In the genomic region with DNA sequence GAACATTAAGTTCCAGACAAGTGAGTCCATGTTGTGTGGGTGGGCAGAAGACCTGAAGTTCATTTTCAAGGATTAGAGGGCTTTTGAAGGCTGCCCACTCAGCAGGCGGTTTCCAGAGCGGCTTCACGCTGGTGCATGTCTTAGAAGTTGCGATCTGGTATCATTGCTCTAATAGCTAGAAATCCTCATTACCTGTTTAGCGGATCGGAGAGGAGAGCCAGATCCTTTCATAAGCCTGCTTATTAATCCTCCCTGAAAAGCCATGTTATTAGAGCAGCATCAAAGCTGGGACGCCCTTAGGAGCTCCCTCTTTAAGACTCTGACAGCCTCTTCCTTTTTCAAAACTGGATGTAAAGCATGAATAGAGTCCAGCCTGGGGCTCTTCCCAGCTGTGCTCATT, we compare ENCODE assay signal across 27 cellular contexts. TPM values are rescaled to one million over a fixed set of nuclear protein-coding genes. Genes with fewer than 3 reads are reported as not detected.
A peak's percentile ranks its signal among the peaks of the same experiment; 100 is the strongest.
DNase-seq lines count a peak whose midpoint lies in the region; ATAC-seq, FAIRE-seq and TF ChIP-seq lines count a peak whose summit lies in the region.
"Had no signal": no experiment of that assay in that cellular context is flagged by ENCODE, and none has a peak within 500 bp of the region (broad histone marks: within the 10 kb centered on the region; RNA-seq: fewer than 3 reads in every experiment).

No MANE protein-coding gene starts in this region.

- in situ Hi-C loops in GM12878 (cut with MboI) = no loop called here

- intact Hi-C loops in GM12878 (cut with micrococcal nuclease; ENCODE audit: unreplicated experiment) = no loop called here

- TF ChIP-seq CTCF in GM12878 (IDR thresholded peaks at IDR 0.05 in 2 of 3, conservative IDR thresholded peaks at IDR 0.05 in 1 of 3; ENCODE audit: control insufficient read depth in 2 of 3, extremely low read depth in 1 of 3, insufficient read depth in 1 of 3, low read depth in 3 of 3, low read length in 3 of 3) (no peak), gastroesophageal sphincter (IDR thresholded peaks at IDR 0.05) (no peak)

- RAD21 ChIA-PET in GM12878 (lab: Charles Lee; ENCODE audit: unreplicated experiment) = interaction anchor here (0.6 to 2.5 kb wide), 10 partner anchors 8 to 325 kb away, joined by 3 to 13 read pairs (median 4); no protein-coding TSS in a partner anchor

- no TSS peak for BruUV-seq in GM12878 (replicated peaks; lab: Mats Ljungman, UMichigan)

- peaks cover 3% of the 10 kb centered on the region in 2 donors for H3K36me3 Mint-ChIP-seq in stimulated activated naive B cell treated with anti-CD40 and anti-IgM and Interleukin-4, amounts not matched to agents 10 μg/mL and 1 μg/mL and 100 μg/mL, for 72 hours
- H3K36me3 Mint-ChIP-seq: type B pancreatic cell had no signal

- H3K9ac ChIP-seq in GM12878 (ENCODE audit: control insufficient read depth, insufficient read depth, low read length) = peak overlapping the region; percentile 12; the same call in 1 of the 2 replicates

- H3K79me2 ChIP-seq in GM12878 (ENCODE audit: control insufficient read depth, insufficient read depth, low read length) = peaks cover 15% of the 10 kb centered on the region

- H2AFZ ChIP-seq in GM12878 (ENCODE audit: control insufficient read depth, low read depth, low read length) = no peak overlapping the region

- SMC1A ChIA-PET in GM12878 (lab: Charles Lee; ENCODE audit: uncharacterized antibody, unreplicated experiment) = interaction anchor here (0.9 to 3.6 kb wide), 6 partner anchors 8 to 379 kb away, joined by 3 to 19 read pairs (median 10); no protein-coding TSS in a partner anchor

- no peaks in the 10 kb centered on the region for H4K20me1 ChIP-seq in GM12878 (ENCODE audit: control insufficient read depth, insufficient read depth)

- H3K27me3 Mint-ChIP-seq in stimulated activated naive B cell treated with anti-CD40 and anti-IgM and Interleukin-4, amounts not matched to agents 10 μg/mL and 1 μg/mL and 100 μg/mL, for 72 hours = no peaks in the 10 kb centered on the region

- peak; percentile 26 for DNase-seq in NCI-H1436 (lab: John Stamatoyannopoulos, UW)
- no peak for DNase-seq in NCI-H1436 treated with DMSO at 0.1 percent for 48 hours (lab: John Stamatoyannopoulos, UW)
- DNase-seq in NCI-H2227 treated with DMSO at 0.1 percent for 48 hours (lab: John Stamatoyannopoulos, UW) = peak; percentile 70
- no peak for DNase-seq in GM12878 (ENCODE audit: low read depth, low spot score)
- no peak for DNase-seq in stimulated activated naive B cell treated with anti-CD40 and anti-IgM and Interleukin-4, amounts not matched to agents 10 μg/mL and 1 μg/mL and 100 μg/mL, for 72 hours
- no peak for DNase-seq in AG08395 (ENCODE audit: low spot score)
- DNase-seq: activated CD8-positive, alpha-beta T cell treated with anti-CD3 and anti-CD28 coated beads, Interleukin-2, amount 10 ng/mL, durations not matched to agents 7 days and 5 days; activated T-cell treated with anti-CD3 and anti-CD28 coated beads, Interleukin-2, amount 50 U/mL, for 1 hour; adrenal gland; Calu3; cortex of kidney; GDM1; H9; mammary epithelial cell; NCI-H1930 had no signal

- H3K4me1 ChIP-seq in GM12878 (ENCODE audit: control insufficient read depth, insufficient read depth, low read length) (peaks cover 45% of the 10 kb centered on the region), gastroesophageal sphincter (no peaks in the 10 kb centered on the region)

- FAIRE-seq in GM12878 (lab: Jason Lieb, UNC) = no peak
- FAIRE-seq: endometrium had no signal

- no peak for TF ChIP-seq RAD21 in GM12878 (IDR thresholded peaks at IDR 0.05; ENCODE audit: insufficient read depth, low read depth, low read length)

- no peaks in the 10 kb centered on the region; a peak in 1 of 4 replicates for H3K27me3 ChIP-seq in GM12878 (replicated peaks in 1 of 2; ENCODE audit: control insufficient read depth in 2 of 2, insufficient read depth in 2 of 2, low read length in 1 of 2)
- peaks cover 49% of the 10 kb centered on the region for H3K27me3 ChIP-seq in gastroesophageal sphincter
- H3K27me3 ChIP-seq: right atrium auricular region had no signal

- CTCF ChIA-PET in GM12878 (lab: Yijun Ruan, JAX) = interaction anchor here (0.7 to 3.0 kb wide), 8 partner anchors 7 to 571 kb away, joined by 3 to 20 read pairs (median 4); no protein-coding TSS in a partner anchor

- POLR2A ChIA-PET in GM12878 (lab: Charles Lee) = interaction anchor here (0.8 kb wide), 1 partner anchor 8 kb away, joined by 5 read pairs; no protein-coding TSS in a partner anchor

- ATAC-seq in GM12878 (no peak), HG03520 (IDR thresholded peaks at IDR 0.05; ENCODE audit: unreplicated experiment) (no peak), gastroesophageal sphincter (no peak)
- no peak for ATAC-seq in stimulated activated naive B cell treated with anti-CD40 and anti-IgM and Interleukin-4, amounts not matched to agents 10 μg/mL and 1 μg/mL and 100 μg/mL, for 72 hours (replicated peaks)
- ATAC-seq: activated CD8-positive, alpha-beta T cell treated with anti-CD3 and anti-CD28 coated beads, Interleukin-2, amount 10 ng/mL, durations not matched to agents 7 days and 5 days had no signal

- H3K27ac ChIP-seq in GM12878 (ENCODE audit: control insufficient read depth, insufficient read depth) (no peak overlapping the region; the same call in 1 of the 2 replicates), gastroesophageal sphincter (no peak overlapping the region)
- H3K27ac ChIP-seq: adrenal gland, right atrium auricular region, SK-N-MC had no signal

- no peak for TF ChIP-seq POLR2A in GM12878 (IDR thresholded peaks at IDR 0.05; ENCODE audit: low read depth, low read length)
- TF ChIP-seq POLR2A in gastroesophageal sphincter (IDR thresholded peaks at IDR 0.05) = no peak

- H3K4me3 Mint-ChIP-seq in stimulated activated naive B cell treated with anti-CD40 and anti-IgM and Interleukin-4, amounts not matched to agents 10 μg/mL and 1 μg/mL and 100 μg/mL, for 72 hours = peak overlapping the region in 1 of 2 donors; percentile 17
- H3K4me3 Mint-ChIP-seq: activated CD8-positive, alpha-beta T cell treated with anti-CD3 and anti-CD28 coated beads, Interleukin-2, amount 10 ng/mL, durations not matched to agents 7 days and 5 days; H9; type B pancreatic cell had no signal

- no peak for TF ChIP-seq EP300 in GM12878 (IDR thresholded peaks at IDR 0.05; ENCODE audit: borderline replicate concordance in 1 of 2, control insufficient read depth in 1 of 2, low read depth in 2 of 2, low read length in 2 of 2)
- TF ChIP-seq EP300 in gastroesophageal sphincter (IDR thresholded peaks at IDR 0.05) = no peak

- 98% methylated on average over 7 of the region's 7 CpGs for WGBS in GM12878 (ENCODE audit: insufficient coverage, insufficient replicate concordance, low lambda C conversion rate, missing lambda C conversion rate)
- whole genome bisulfite sequencing in gastroesophageal sphincter (ENCODE audit: low coverage in 1 of 2), 2 donors = 74 to 98% methylated on average over 4 to 7 of the region's 7 CpGs

- H3K36me3 ChIP-seq in GM12878 (ENCODE audit: control insufficient read depth in 2 of 2, insufficient read depth in 2 of 2, low read length in 1 of 2) (no peaks in the 10 kb centered on the region), gastroesophageal sphincter (no peaks in the 10 kb centered on the region)
- H3K36me3 ChIP-seq: adrenal gland, right atrium auricular region had no signal

- H3K9me3 Mint-ChIP-seq in stimulated activated naive B cell treated with anti-CD40 and anti-IgM and Interleukin-4, amounts not matched to agents 10 μg/mL and 1 μg/mL and 100 μg/mL, for 72 hours = peaks cover 0 to 2% of the 10 kb centered on the region in 2 donors
- H3K9me3 Mint-ChIP-seq: H9, type B pancreatic cell had no signal

- H3K27ac Mint-ChIP-seq in stimulated activated naive B cell treated with anti-CD40 and anti-IgM and Interleukin-4, amounts not matched to agents 10 μg/mL and 1 μg/mL and 100 μg/mL, for 72 hours = peak overlapping the region; percentile 86
- H3K27ac Mint-ChIP-seq: activated CD8-positive, alpha-beta T cell treated with anti-CD3 and anti-CD28 coated beads, Interleukin-2, amount 10 ng/mL, durations not matched to agents 7 days and 5 days; H9; type B pancreatic cell had no signal

- peaks cover 55 to 92% of the 10 kb centered on the region in 2 donors for H3K4me1 Mint-ChIP-seq in stimulated activated naive B cell treated with anti-CD40 and anti-IgM and Interleukin-4, amounts not matched to agents 10 μg/mL and 1 μg/mL and 100 μg/mL, for 72 hours

- H3K4me3 ChIP-seq in GM12878 (no peak overlapping the region), gastroesophageal sphincter (no peak overlapping the region)
- H3K4me3 ChIP-seq: adrenal gland, right atrium auricular region, SK-N-MC had no signal

- H3K9me3 ChIP-seq in GM12878 (replicated peaks; ENCODE audit: control insufficient read depth, insufficient read depth, low read length) (peaks cover 3% of the 10 kb centered on the region; the same call in 2 of the 3 replicates), gastroesophageal sphincter (no peaks in the 10 kb centered on the region)
- H3K9me3 ChIP-seq: adrenal gland, right atrium auricular region had no signal

- H3K4me2 ChIP-seq in GM12878 (ENCODE audit: control insufficient read depth, insufficient read depth) = no peak overlapping the region; the same call in 1 of the 2 replicates

RNA-seq across cellular contexts. Expression of gene CTSE, which starts 13.8 kb away (rescaled TPM):
- total RNA-seq in GM12878 (2013; cell fraction: nucleolus; rRNA removed) = not detected in 2 replicates
- total RNA-seq in GM12878 (2014; rRNA removed) = not detected in 2 replicates
- total RNA-seq in GM12878 (2014; rRNA removed; fragmentation: Illumina TruSeq; extraction: Trizol) = not detected in 2 replicates
- total RNA-seq in GM12878 (2021) = 0.26 TPM in 1 of 2 replicates, not detected in the other
- not detected for polyA plus RNA-seq in GM12878 (2011; ENCODE audit: low read depth)
- polyA plus RNA-seq in GM12878 (2011; rRNA removed) = not detected in 2 replicates
- polyA plus RNA-seq in GM12878 (2011; cell fraction: cytosol; rRNA removed) = not detected in 2 replicates
- not detected in 2 replicates for polyA plus RNA-seq in GM12878 (2011; cell fraction: nucleus; rRNA removed)
- not detected in 2 replicates for polyA plus RNA-seq in GM12878 (2012)
- not detected in 2 replicates for polyA plus RNA-seq in GM12878 (2014; fragmentation: Illumina TruSeq; extraction: Trizol)
- not detected for polyA plus RNA-seq in GM12878 (2014; fragmentation: Nextera tagmentation; extraction: Ambion mirVana)
- polyA plus RNA-seq in GM12878 (2014; rRNA removed) = not detected in 2 replicates
- polyA plus RNA-seq in GM12878 (2016; fragmentation: Nextera tagmentation; extraction: Ambion mirVana) = not detected
- polyA minus RNA-seq in GM12878 (2011; rRNA and poly(A)+ RNA removed) = not detected in 2 replicates
- not detected in 2 replicates for polyA minus RNA-seq in GM12878 (2011; cell fraction: cytosol; rRNA and poly(A)+ RNA removed)
- polyA minus RNA-seq in GM12878 (2011; cell fraction: nucleus; rRNA and poly(A)+ RNA removed) = not detected in 2 replicates
- total RNA-seq in gastroesophageal sphincter = not detected
- total RNA-seq: A172; activated CD8-positive, alpha-beta T cell treated with anti-CD3 and anti-CD28 coated beads, Interleukin-2, amount 10 ng/mL, durations not matched to agents 7 days and 5 days; adrenal gland; H9; kidney epithelial cell; myocyte; osteoblast had no signal
- polyA plus RNA-seq: BJ had no signal

RNA-seq across cellular contexts. Expression of gene RHEX, which starts 15.5 kb away (rescaled TPM):
- 4.2 and 5.3 TPM in 2 replicates for total RNA-seq in GM12878 (2013; cell fraction: nucleolus; rRNA removed)
- total RNA-seq in GM12878 (2014; rRNA removed) (5.1 and 5.7 TPM in 2 replicates), GM12878 (2014; rRNA removed; fragmentation: Illumina TruSeq; extraction: Trizol) (5.8 and 6.0 TPM in 2 replicates), GM12878 (2021) (7.7 and 11.4 TPM in 2 replicates), gastroesophageal sphincter (1 to 10 TPM; 3.5 to 6.8 (median 5.0) TPM)
- 3.3 TPM for polyA plus RNA-seq in GM12878 (2011; ENCODE audit: low read depth)
- polyA plus RNA-seq in GM12878 (2011; rRNA removed) (2.4 and 2.8 TPM in 2 replicates), GM12878 (2014; fragmentation: Illumina TruSeq; extraction: Trizol) (5.6 and 7.3 TPM in 2 replicates), GM12878 (2014; fragmentation: Nextera tagmentation; extraction: Ambion mirVana) (1 to 10 TPM; 5.7 TPM), GM12878 (2014; rRNA removed) (3.9 and 5.5 TPM in 2 replicates), GM12878 (2016; fragmentation: Nextera tagmentation; extraction: Ambion mirVana) (1 to 10 TPM; 3.5 to 3.9 TPM)
- 1.5 and 1.6 TPM in 2 replicates for polyA plus RNA-seq in GM12878 (2011; cell fraction: cytosol; rRNA removed)
- 11.0 and 17.7 TPM in 2 replicates for polyA plus RNA-seq in GM12878 (2011; cell fraction: nucleus; rRNA removed)
- 2.5 and 7.6 TPM in 2 replicates for polyA plus RNA-seq in GM12878 (2012)
- polyA minus RNA-seq in GM12878 (2011; rRNA and poly(A)+ RNA removed) = 4.0 and 5.3 TPM in 2 replicates
- 1.1 and 1.4 TPM in 2 replicates for polyA minus RNA-seq in GM12878 (2011; cell fraction: cytosol; rRNA and poly(A)+ RNA removed)
- polyA minus RNA-seq in GM12878 (2011; cell fraction: nucleus; rRNA and poly(A)+ RNA removed) = 7.9 and 10.5 TPM in 2 replicates
- total RNA-seq: A172; activated CD8-positive, alpha-beta T cell treated with anti-CD3 and anti-CD28 coated beads, Interleukin-2, amount 10 ng/mL, durations not matched to agents 7 days and 5 days; adrenal gland; H9; mammary epithelial cell; myocyte; osteoblast; right atrium auricular region; RPMI7951 had no signal
- polyA plus RNA-seq: BJ, mammary epithelial cell had no signal

RNA-seq across cellular contexts. Expression of gene RAB7B, which starts 34.3 kb away (rescaled TPM):
- total RNA-seq in GM12878 (2013; cell fraction: nucleolus; rRNA removed) = not detected in 2 replicates
- total RNA-seq in GM12878 (2014; rRNA removed) (not detected in 2 replicates), GM12878 (2014; rRNA removed; fragmentation: Illumina TruSeq; extraction: Trizol) (not detected in 2 replicates), GM12878 (2021) (not detected in 2 replicates), gastroesophageal sphincter (1 to 10 TPM in 3 of 4 donors, under 1 TPM in 1; 0.78 to 2.4 (median 2.0) TPM)
- polyA plus RNA-seq in GM12878 (2011; ENCODE audit: low read depth) = not detected
- polyA plus RNA-seq in GM12878 (2011; rRNA removed) (not detected in 2 replicates), GM12878 (2014; fragmentation: Illumina TruSeq; extraction: Trizol) (not detected in 2 replicates), GM12878 (2014; fragmentation: Nextera tagmentation; extraction: Ambion mirVana) (not detected), GM12878 (2014; rRNA removed) (0.05 TPM in 1 of 2 replicates, not detected in the other), GM12878 (2016; fragmentation: Nextera tagmentation; extraction: Ambion mirVana) (under 1 TPM in 1 of 2 experiments, not detected in 1; 0.09 TPM)
- not detected in 2 replicates for polyA plus RNA-seq in GM12878 (2011; cell fraction: cytosol; rRNA removed)
- polyA plus RNA-seq in GM12878 (2011; cell fraction: nucleus; rRNA removed) = not detected in 2 replicates
- not detected in 2 replicates for polyA plus RNA-seq in GM12878 (2012)
- polyA minus RNA-seq in GM12878 (2011; rRNA and poly(A)+ RNA removed) = not detected in 2 replicates
- polyA minus RNA-seq in GM12878 (2011; cell fraction: cytosol; rRNA and poly(A)+ RNA removed) = not detected in 2 replicates
- polyA minus RNA-seq in GM12878 (2011; cell fraction: nucleus; rRNA and poly(A)+ RNA removed) = not detected in 2 replicates
- total RNA-seq: activated CD8-positive, alpha-beta T cell treated with anti-CD3 and anti-CD28 coated beads, Interleukin-2, amount 10 ng/mL, durations not matched to agents 7 days and 5 days had no signal

Comparison
In these comparisons a context has a peak if more than half of its experiments do, and no peak if none do; other contexts are left out.
1. DNase-seq: peak in NCI-H1436 (single experiment) and NCI-H2227 treated with DMSO at 0.1 percent for 48 hours (single experiment); none in NCI-H1436 treated with DMSO at 0.1 percent for 48 hours (single experiment), GM12878 (single experiment), stimulated activated naive B cell treated with anti-CD40 and anti-IgM and Interleukin-4, amounts not matched to agents 10 μg/mL and 1 μg/mL and 100 μg/mL, for 72 hours (single experiment) and AG08395 (single experiment).